In the genomic region with DNA sequence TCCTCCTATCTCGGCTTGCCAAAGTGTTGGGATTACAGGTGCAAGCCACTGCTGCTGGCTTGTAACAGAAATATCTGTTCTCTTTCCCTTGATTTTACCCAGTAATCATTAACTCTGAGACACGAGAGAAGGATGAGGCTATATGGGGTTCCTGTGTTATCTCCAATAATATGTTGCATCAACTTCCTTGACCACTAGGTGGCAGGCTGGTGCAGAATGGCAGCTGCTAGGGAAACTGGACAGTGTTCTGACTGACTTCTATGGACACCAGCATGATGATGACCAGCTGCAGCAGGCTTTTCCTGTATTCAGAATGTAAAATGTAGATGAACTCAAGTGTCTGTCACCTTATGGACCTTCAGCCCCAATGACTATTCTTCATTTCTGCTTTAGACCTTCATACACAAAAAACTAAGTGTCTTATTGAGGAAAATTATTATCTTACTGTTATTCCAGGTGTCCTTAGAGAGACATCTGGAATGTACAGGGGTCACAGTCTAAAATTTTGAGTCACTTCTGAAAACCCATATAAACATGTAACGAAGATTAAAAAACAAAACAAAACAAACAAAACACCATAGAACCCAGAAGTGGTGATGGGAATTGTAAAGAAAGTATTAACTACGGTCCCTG, we compare ENCODE assay signal across 8 cellular contexts. TPM values are rescaled to one million over a fixed set of nuclear protein-coding genes. Genes with fewer than 3 reads are reported as not detected.
A peak's percentile ranks its signal among the peaks of the same experiment; 100 is the strongest.
DNase-seq lines count a peak whose midpoint lies in the region; ATAC-seq, FAIRE-seq and TF ChIP-seq lines count a peak whose summit lies in the region.

No MANE protein-coding gene starts in this region.

- H3K4me3 Mint-ChIP-seq in naive B cell: no peak overlapping the region

- DNase-seq in COLO668 (lab: John Stamatoyannopoulos, UW; ENCODE audit: unreplicated experiment) (peak; percentile 59), GM19239 (ENCODE audit: insufficient read length, low spot score) (peak; percentile 65), NOMO-1 treated with DMSO at 0.1 percent for 48 hours (lab: John Stamatoyannopoulos, UW; ENCODE audit: unreplicated experiment) (peak; percentile 46), endothelial cell of umbilical vein (ENCODE audit: low read depth, low spot score) (peak; percentile 85), naive B cell (peak; percentile 49)
- DNase-seq in activated CD8-positive, alpha-beta memory T cell treated with anti-CD3 and anti-CD28 coated beads for 48 hours (ENCODE audit: low read depth in 2 of 3, low spot score in 2 of 3): peak; percentile 23 to 63 (median 55)
- peak; percentile 83 for DNase-seq in stimulated activated naive CD8-positive, alpha-beta T cell treated with anti-CD3 and anti-CD28 coated beads, Interleukin-15, Interleukin-2, amounts not matched to agents 100 U/mL and 50 U/mL, for 24 hours

- H3K9me3 ChIP-seq in endothelial cell of umbilical vein (replicated peaks; ENCODE audit: control insufficient read depth, insufficient read depth, low read length): no peaks in the 10 kb centered on the region

- H3K4me1 Mint-ChIP-seq in naive B cell: peaks cover 0 to 4% (median 0%) of the 10 kb centered on the region in 3 donors

- peaks cover 3% of the 10 kb centered on the region for H3K4me1 ChIP-seq in endothelial cell of umbilical vein (ENCODE audit: control insufficient read depth, extremely low read depth, insufficient read depth, low read length)

- H3K9me3 Mint-ChIP-seq in naive B cell: no peaks in the 10 kb centered on the region

- H3K4me3 ChIP-seq in endothelial cell of umbilical vein (replicated peaks in 1 of 3; ENCODE audit: insufficient read depth in 1 of 3, low read depth in 1 of 3, low read length in 3 of 3): no peak overlapping the region

- no TSS peak for BruUV-seq in endothelial cell of umbilical vein (replicated peaks; lab: Mats Ljungman, UMichigan)

- intact Hi-C loops in endothelial cell of umbilical vein (cut with micrococcal nuclease): loop anchor here (1.0 to 5.0 kb wide), 4 partner anchors 20 to 1532 kb away; a partner anchor contains a TSS

- no peaks in the 10 kb centered on the region for H3K27me3 ChIP-seq in endothelial cell of umbilical vein (ENCODE audit: control insufficient read depth in 2 of 2, insufficient read depth in 2 of 2, low read length in 2 of 2)

- H3K27ac Mint-ChIP-seq in naive B cell: peak overlapping the region in 1 of 6 donors; percentile 62

- FAIRE-seq in GM19239 (lab: Jason Lieb, UNC): peak; percentile 88
- peak; percentile 97 for FAIRE-seq in endothelial cell of umbilical vein (lab: Jason Lieb, UNC)

- no peak overlapping the region for H3K9ac ChIP-seq in endothelial cell of umbilical vein (replicated peaks; ENCODE audit: extremely low read depth, insufficient read depth, low read length)

- POLR2A ChIA-PET in endothelial cell of umbilical vein (lab: Charles Lee): no interaction called here

- no peaks in the 10 kb centered on the region for H3K9me1 ChIP-seq in endothelial cell of umbilical vein (replicated peaks; ENCODE audit: control insufficient read depth, extremely low read depth, insufficient read depth, low read length)

- ATAC-seq in HG03280 (IDR thresholded peaks at IDR 0.05; ENCODE audit: unreplicated experiment) (peak; percentile 96), naive B cell (ENCODE audit: low read depth in 2 of 2) (peak; percentile 58 to 73)
- ATAC-seq in stimulated activated naive CD8-positive, alpha-beta T cell treated with anti-CD3 and anti-CD28 coated beads, Interleukin-15, Interleukin-2, amounts not matched to agents 100 U/mL and 50 U/mL, for 24 hours: peak; percentile 77

- no peaks in the 10 kb centered on the region for H3K79me2 ChIP-seq in endothelial cell of umbilical vein (ENCODE audit: control insufficient read depth, insufficient read depth, low read length)

- CTCF ChIA-PET in endothelial cell of umbilical vein (lab: Charles Lee): interaction anchor here (0.6 to 10.0 kb wide), 19 partner anchors 8 to 1535 kb away, joined by 3 to 343 read pairs (median 4); a partner anchor contains a TSS

- H3K36me3 Mint-ChIP-seq in naive B cell: no peaks in the 10 kb centered on the region

- H3K36me3 ChIP-seq in endothelial cell of umbilical vein (ENCODE audit: control insufficient read depth in 2 of 2, extremely low read depth in 1 of 2, insufficient read depth in 2 of 2, low read length in 2 of 2): no peaks in the 10 kb centered on the region

- no peak overlapping the region for H3K4me2 ChIP-seq in endothelial cell of umbilical vein (ENCODE audit: insufficient read depth, low read length)

- H4K20me1 ChIP-seq in endothelial cell of umbilical vein (replicated peaks; ENCODE audit: control insufficient read depth, extremely low read depth, insufficient read depth, low read length): no peaks in the 10 kb centered on the region

- no peak overlapping the region for H2AFZ ChIP-seq in endothelial cell of umbilical vein (ENCODE audit: low read depth, low read length)

- peaks cover 0 to 11% (median 9%) of the 10 kb centered on the region in 3 donors for H3K27me3 Mint-ChIP-seq in naive B cell

- no peak for TF ChIP-seq POLR2A in endothelial cell of umbilical vein (IDR thresholded peaks at IDR 0.05; ENCODE audit: low read depth, low read length)

- dilution Hi-C loops in endothelial cell of umbilical vein (cut with MboI; ENCODE audit: extremely low pct_ligation_motif_present, low sequenced_read_pairs): no loop called here

- no peak overlapping the region for H3K27ac ChIP-seq in endothelial cell of umbilical vein (ENCODE audit: insufficient read depth, low read depth, low read length)

- peak; percentile 82 to 84 for TF ChIP-seq CTCF in endothelial cell of umbilical vein (IDR thresholded peaks at IDR 0.05; ENCODE audit: extremely low read depth in 1 of 2, insufficient read depth in 1 of 2, low read depth in 1 of 2, low read length in 2 of 2)

TF ChIP-seq in endothelial cell of umbilical vein, 7 proteins besides CTCF, POLR2A, EP300 and RAD21:
- TF ChIP-seq GATA2 (IDR thresholded peaks at IDR 0.05; ENCODE audit: insufficient read depth, insufficient read length, low read depth, low read length): no peak
- TF ChIP-seq, protein P1, sequence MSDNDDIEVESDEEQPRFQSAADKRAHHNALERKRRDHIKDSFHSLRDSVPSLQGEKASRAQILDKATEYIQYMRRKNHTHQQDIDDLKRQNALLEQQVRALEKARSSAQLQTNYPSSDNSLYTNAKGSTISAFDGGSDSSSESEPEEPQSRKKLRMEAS (IDR thresholded peaks at IDR 0.05; ENCODE audit: insufficient read depth, insufficient read length): no peak
- TF ChIP-seq EZH2 (IDR thresholded peaks at IDR 0.05; ENCODE audit: borderline replicate concordance, low read depth, low read length, severe bottlenecking): no peak
- no peak for TF ChIP-seq POLR2AphosphoS5 (IDR thresholded peaks at IDR 0.05; ENCODE audit: insufficient read depth, low read depth, low read length)
- TF ChIP-seq JUN (IDR thresholded peaks at IDR 0.05; ENCODE audit: borderline replicate concordance, insufficient read depth, insufficient read length, low read depth): no peak
- TF ChIP-seq FOS (IDR thresholded peaks at IDR 0.05; ENCODE audit: borderline replicate concordance, insufficient read depth, low read length): no peak

RNA-seq across cellular contexts. Expression of a gene that starts 20.4 kb away (rescaled TPM):
- 86.2 and 107 TPM in 2 replicates for total RNA-seq in endothelial cell of umbilical vein
- polyA plus RNA-seq in endothelial cell of umbilical vein: 26.3 and 33.9 TPM in 2 replicates
- 19.5 and 21.2 TPM in 2 replicates for polyA plus RNA-seq in endothelial cell of umbilical vein (2011; cell fraction: cytosol; rRNA removed)
- 27.6 and 38.5 TPM in 2 replicates for polyA plus RNA-seq in endothelial cell of umbilical vein (2011; cell fraction: nucleus; rRNA removed)
- polyA plus RNA-seq in endothelial cell of umbilical vein (2012): 46.3 and 67.0 TPM in 2 replicates
- 63.8 and 67.5 TPM in 2 replicates for polyA minus RNA-seq in endothelial cell of umbilical vein
- 13.1 TPM for polyA minus RNA-seq in endothelial cell of umbilical vein (2011; cell fraction: cytosol; rRNA and poly(A)+ RNA removed)
- 53.7 and 74.6 TPM in 2 replicates for polyA minus RNA-seq in endothelial cell of umbilical vein (2011; cell fraction: nucleus; rRNA and poly(A)+ RNA removed)
- polyA plus RNA-seq in naive B cell (ENCODE audit: low read depth in 6 of 6): under 1 TPM in 1 of 6 donors, not detected in 5; 0.07 TPM

RNA-seq across cellular contexts. Expression of a gene that starts 21.8 kb away (rescaled TPM):
- total RNA-seq in endothelial cell of umbilical vein: 15.2 and 17.6 TPM in 2 replicates
- polyA plus RNA-seq in endothelial cell of umbilical vein: 16.9 and 18.7 TPM in 2 replicates
- polyA plus RNA-seq in endothelial cell of umbilical vein (2011; cell fraction: cytosol; rRNA removed): 11.1 and 11.8 TPM in 2 replicates
- 5.3 and 6.4 TPM in 2 replicates for polyA plus RNA-seq in endothelial cell of umbilical vein (2011; cell fraction: nucleus; rRNA removed)
- polyA plus RNA-seq in endothelial cell of umbilical vein (2012): 13.5 and 13.9 TPM in 2 replicates
- polyA minus RNA-seq in endothelial cell of umbilical vein: 26.9 and 41.0 TPM in 2 replicates
- 8.9 TPM for polyA minus RNA-seq in endothelial cell of umbilical vein (2011; cell fraction: cytosol; rRNA and poly(A)+ RNA removed)
- polyA minus RNA-seq in endothelial cell of umbilical vein (2011; cell fraction: nucleus; rRNA and poly(A)+ RNA removed): 10.6 and 17.4 TPM in 2 replicates
- 1 to 10 TPM in 5 of 6 donors, under 1 TPM in 1; 0.40 to 6.0 (median 5.6) TPM for polyA plus RNA-seq in naive B cell (ENCODE audit: low read depth in 6 of 6)

Comparison
In these comparisons a context has a peak if more than half of its experiments do, and no peak if none do; other contexts are left out.
1. RNA of a gene that starts 20.4 kb away (polyA plus RNA-seq): 19.5 to 67.0 TPM in endothelial cell of umbilical vein; 0.07 TPM in naive B cell; every median in the first group is over 10 times any median in the second.
2. Peak in every context shown above with its lines, with median percentiles within 50 percentile points of each other: DNase-seq and ATAC-seq.